Comparison of ENCODE assay signal across 13 cellular contexts in the genomic region with DNA sequence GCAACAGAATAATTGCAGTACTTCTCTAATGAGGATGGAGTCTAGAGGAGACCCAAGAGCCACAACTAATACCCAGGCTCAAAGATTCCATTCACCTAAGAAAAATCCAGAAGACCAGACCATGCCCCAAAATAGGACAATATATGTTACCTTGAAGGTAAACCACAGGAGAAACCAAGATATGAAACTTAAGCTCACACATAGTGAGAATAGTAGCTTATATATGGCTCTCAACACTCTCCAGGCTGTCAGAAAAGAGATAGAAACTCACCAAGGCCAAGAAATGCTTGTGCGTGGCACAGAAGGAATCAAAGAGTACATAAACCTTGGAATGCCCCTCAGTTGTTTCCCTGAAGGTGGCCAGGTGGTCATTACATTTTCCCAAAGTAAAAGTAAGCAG. TPM values are rescaled to one million over a fixed set of nuclear protein-coding genes. Genes with fewer than 3 reads are reported as not detected.
DNase-seq lines count a peak whose midpoint lies in the region; ATAC-seq and TF ChIP-seq lines count a peak whose summit lies in the region.
"Had no signal": no experiment of that assay in that cellular context is flagged by ENCODE, and none has a peak within 500 bp of the region (broad histone marks: within the 10 kb centered on the region; RNA-seq: fewer than 3 reads in every experiment).

No MANE protein-coding gene starts in this region.

- H3K4me1 Mint-ChIP-seq in activated B cell treated with CpG ODN at 0.5 μM for 24 hours: peaks cover 57% of the 10 kb centered on the region

- no peaks in the 10 kb centered on the region for H3K27me3 ChIP-seq in suprapubic skin
- H3K27me3 ChIP-seq: upper lobe of right lung had no signal

- H3K27ac ChIP-seq in suprapubic skin: no peak overlapping the region
- H3K27ac ChIP-seq: upper lobe of right lung, VCaP had no signal

- H3K36me3 Mint-ChIP-seq in activated B cell treated with CpG ODN at 0.5 μM for 24 hours (ENCODE audit: low read depth): peaks cover 13% of the 10 kb centered on the region

- POLR2A ChIA-PET in activated B cell treated with CpG ODN at 0.5 μM for 24 hours (lab: Charles Lee) (interaction anchor here (1.6 to 2.4 kb wide), 2 partner anchors 10 to 73 kb away, joined by 3 to 14 read pairs; a partner anchor contains a TSS), GM10248 (lab: Yijun Ruan, JAX) (no interaction called here)

- no peak for TF ChIP-seq CTCF in activated B cell treated with CpG ODN at 0.5 μM for 24 hours (IDR thresholded peaks at IDR 0.05)
- no peak for TF ChIP-seq CTCF in GM10248 (IDR thresholded peaks at IDR 0.05; ENCODE audit: control extremely low read depth, extremely low read depth, low read depth, missing control alignments)
- TF ChIP-seq CTCF in suprapubic skin (IDR thresholded peaks at IDR 0.05): no peak

- no peak for TF ChIP-seq POLR2A in suprapubic skin (IDR thresholded peaks at IDR 0.05)

- no peaks in the 10 kb centered on the region for H3K27me3 Mint-ChIP-seq in activated B cell treated with CpG ODN at 0.5 μM for 24 hours

- 100% methylated on average over 1 of the region's 1 CpG for WGBS in suprapubic skin

- no peaks in the 10 kb centered on the region for H3K9me3 ChIP-seq in suprapubic skin
- H3K9me3 ChIP-seq: Caco-2, upper lobe of right lung had no signal

- peak overlapping the region; percentile 65 for H3K4me3 Mint-ChIP-seq in activated B cell treated with CpG ODN at 0.5 μM for 24 hours

- DNase-seq in activated B cell treated with CpG ODN at 0.5 μM for 24 hours (no peak), GM10248 (ENCODE audit: extremely low spot score) (no peak), suprapubic skin (ENCODE audit: low spot score in 2 of 2) (no peak), middle frontal gyrus (ENCODE audit: extremely low spot score, low spot score) (no peak), cerebellar cortex (ENCODE audit: low spot score) (no peak)
- DNase-seq: Caco-2; NCI-H1436 treated with DMSO at 0.1 percent for 48 hours; stimulated activated CD4-positive, alpha-beta T cell treated with anti-CD3 and anti-CD28 coated beads, Interleukin-4, amount 100 ng/mL, for 1 hour; upper lobe of right lung had no signal

- TF ChIP-seq EP300 in suprapubic skin (IDR thresholded peaks at IDR 0.05): no peak

- H3K36me3 ChIP-seq in suprapubic skin: peaks cover 17% of the 10 kb centered on the region

- ATAC-seq in GM19328 (IDR thresholded peaks at IDR 0.05; ENCODE audit: unreplicated experiment) (peak; percentile 52), HG02885 (IDR thresholded peaks at IDR 0.05; ENCODE audit: poor library complexity, unreplicated experiment) (peak; percentile 74), activated B cell treated with CpG ODN at 0.5 μM for 24 hours (ENCODE audit: low read depth) (no peak)
- ATAC-seq: upper lobe of right lung had no signal

- CTCF ChIA-PET in activated B cell treated with CpG ODN at 0.5 μM for 24 hours (lab: Charles Lee): interaction anchor here (1.4 to 2.5 kb wide), 3 partner anchors 10 to 498 kb away, joined by 3 to 11 read pairs (median 5); no protein-coding TSS in a partner anchor
- CTCF ChIA-PET in GM10248 (lab: Yijun Ruan, JAX): interaction anchor here (0.8 to 3.5 kb wide), 11 partner anchors 9 to 284 kb away, joined by 3 to 20 read pairs (median 4); a partner anchor contains a TSS

- peak overlapping the region; percentile 79 for H3K27ac Mint-ChIP-seq in activated B cell treated with CpG ODN at 0.5 μM for 24 hours

- no peaks in the 10 kb centered on the region for H3K9me3 Mint-ChIP-seq in activated B cell treated with CpG ODN at 0.5 μM for 24 hours

- intact Hi-C loops in activated B cell treated with CpG ODN at 0.5 μM for 24 hours (cut with micrococcal nuclease): loop anchor here (10.0 kb wide), 2 partner anchors 1587 to 1637 kb away; a partner anchor contains a TSS

- H3K4me3 ChIP-seq in GM08714 (ENCODE audit: low read length) (peak overlapping the region; percentile 18; the same call in 1 of the 2 replicates), suprapubic skin (no peak overlapping the region)
- H3K4me3 ChIP-seq: upper lobe of right lung had no signal

- no peaks in the 10 kb centered on the region for H3K4me1 ChIP-seq in suprapubic skin
- H3K4me1 ChIP-seq: upper lobe of right lung had no signal

RNA-seq across cellular contexts. Expression of a gene that starts 9.1 kb away (rescaled TPM):
- total RNA-seq in activated B cell treated with CpG ODN at 0.5 μM for 24 hours (51.5 and 64.3 TPM in 2 replicates), suprapubic skin (10 to 100 TPM; 12.5 to 55.7 (median 21.6) TPM)

RNA-seq across cellular contexts. Expression of a gene that starts 20.2 kb away (rescaled TPM):
- total RNA-seq in activated B cell treated with CpG ODN at 0.5 μM for 24 hours (24.2 TPM in 2 replicates), suprapubic skin (10 to 100 TPM in 1 of 4 donors, 1 to 10 TPM in 3; 8.3 to 11.5 (median 8.9) TPM)

RNA-seq across cellular contexts. Expression of a gene that starts 44.7 kb away (rescaled TPM):
- total RNA-seq in activated B cell treated with CpG ODN at 0.5 μM for 24 hours (48.0 and 49.1 TPM in 2 replicates), suprapubic skin (1 to 10 TPM in 3 of 4 donors, under 1 TPM in 1; 0.48 to 1.8 (median 1.5) TPM)

Comparison
In these comparisons a context has a peak if more than half of its experiments do, and no peak if none do; other contexts are left out.
1. RNA of a gene that starts 44.7 kb away (total RNA-seq): 48.0 to 49.1 TPM in activated B cell treated with CpG ODN at 0.5 μM for 24 hours; 0.48 to 1.8 TPM in suprapubic skin; every median in the first group is over 10 times any median in the second.